ENCODE assay signal across 8 cellular contexts in the genomic region with DNA sequence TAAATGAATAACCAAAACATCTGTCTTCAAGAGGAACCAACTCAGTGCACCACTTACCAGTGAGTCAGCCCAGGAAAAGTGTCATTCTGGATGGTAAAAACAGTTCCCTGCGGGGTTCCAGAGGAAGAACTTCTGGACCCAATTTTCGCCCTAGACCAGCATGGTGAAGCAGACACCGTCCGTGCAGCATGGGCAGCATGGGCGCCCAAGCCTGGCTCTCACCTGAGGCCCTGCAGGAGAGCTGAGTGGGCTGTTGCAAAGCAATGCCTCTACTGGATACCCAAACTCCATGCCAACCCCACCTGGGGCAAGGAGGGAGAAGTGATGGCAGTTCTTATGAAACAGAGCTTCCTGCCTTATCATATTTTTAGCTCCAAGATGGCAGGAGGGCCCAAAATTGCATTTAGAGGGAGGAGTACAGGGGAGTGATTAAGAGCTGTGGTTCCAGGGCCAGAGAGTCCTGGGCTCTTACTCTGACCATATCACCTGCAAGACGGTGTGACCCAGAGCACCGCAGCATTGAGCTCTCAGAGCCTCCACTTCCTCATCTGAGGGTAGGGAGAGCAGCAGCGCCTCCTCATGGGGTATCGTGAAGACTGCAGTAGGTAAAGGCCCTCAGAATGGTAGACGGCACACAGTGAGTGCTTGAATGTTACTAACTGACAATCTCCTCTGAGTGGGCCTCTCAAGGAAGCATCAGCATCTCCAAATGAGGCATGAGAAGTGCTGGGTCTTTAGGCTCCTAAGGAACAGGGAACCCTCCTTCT. TPM values are rescaled to one million over a fixed set of nuclear protein-coding genes. Genes with fewer than 3 reads are reported as not detected.
DNase-seq lines count a peak whose midpoint lies in the region; ATAC-seq and TF ChIP-seq lines count a peak whose summit lies in the region.

No MANE protein-coding gene starts in this region.

- no peaks in the 10 kb centered on the region for H3K9me3 Mint-ChIP-seq in activated naive CD4-positive, alpha-beta T cell treated with anti-CD3 and anti-CD28 coated beads, Interleukin-2, amount 50 U/mL, for 72 hours
- H3K9me3 Mint-ChIP-seq in mesothelial cell of epicardium: no peaks in the 10 kb centered on the region

- H3K4me3 ChIP-seq in OCI-LY3 (ENCODE audit: low read length): no peak overlapping the region
- no peak overlapping the region for H3K4me3 ChIP-seq in left lung

- H3K27me3 Mint-ChIP-seq in mesothelial cell of epicardium (ENCODE audit: low read depth): no peaks in the 10 kb centered on the region

- TF ChIP-seq CTCF in GM10266 (IDR thresholded peaks at IDR 0.05; ENCODE audit: control insufficient read depth, insufficient read depth, low read depth, missing control alignments) (peak; percentile 11), OCI-LY3 (IDR thresholded peaks at IDR 0.05; ENCODE audit: low read depth, low read length) (peak; percentile 22), left lung (IDR thresholded peaks at IDR 0.05) (no peak), mesothelial cell of epicardium (IDR thresholded peaks at IDR 0.05; ENCODE audit: unreplicated experiment) (no peak)

- peaks cover 3% of the 10 kb centered on the region for H3K4me1 Mint-ChIP-seq in mesothelial cell of epicardium

- ATAC-seq in activated naive CD4-positive, alpha-beta T cell treated with anti-CD3 and anti-CD28 coated beads, Interleukin-2, amount 50 U/mL, for 72 hours: peak; percentile 66 to 76
- ATAC-seq in left lung (peak; percentile 51), HG02884 (IDR thresholded peaks at IDR 0.05; ENCODE audit: unreplicated experiment) (no peak)

- no peak overlapping the region for H3K4me3 Mint-ChIP-seq in mesothelial cell of epicardium

- H3K36me3 ChIP-seq in OCI-LY3 (replicated peaks; ENCODE audit: low read depth, low read length) (peaks cover 6% of the 10 kb centered on the region), left lung (peaks cover under 1 to 98% of the 10 kb centered on the region in 2 donors)

- no peak overlapping the region for H3K4me2 ChIP-seq in OCI-LY3 (ENCODE audit: low read length)

- peaks cover 4 to 6% of the 10 kb centered on the region in 2 donors for H3K36me3 Mint-ChIP-seq in activated naive CD4-positive, alpha-beta T cell treated with anti-CD3 and anti-CD28 coated beads, Interleukin-2, amount 50 U/mL, for 72 hours
- H3K36me3 Mint-ChIP-seq in mesothelial cell of epicardium: peaks cover 36% of the 10 kb centered on the region

- H3K27me3 ChIP-seq in OCI-LY3 (ENCODE audit: low read depth, low read length) (no peaks in the 10 kb centered on the region), left lung (no peaks in the 10 kb centered on the region)

- H3K79me2 ChIP-seq in OCI-LY3 (ENCODE audit: low read length): no peaks in the 10 kb centered on the region

- DNase-seq in GM10266 (ENCODE audit: extremely low spot score) (no peak), left lung (peak in 1 of 2 donors; percentile 45), mesothelial cell of epicardium (ENCODE audit: low spot score in 2 of 2, unreplicated experiment in 2 of 2) (no peak), foreskin melanocyte (no peak), AG08396 (ENCODE audit: low spot score) (no peak)
- peak in 1 of 2 donors; percentile 57 for DNase-seq in activated naive CD4-positive, alpha-beta T cell treated with anti-CD3 and anti-CD28 coated beads, Interleukin-2, amount 50 U/mL, for 72 hours (ENCODE audit: low spot score in 2 of 2)

- H3K27ac ChIP-seq in OCI-LY3 (ENCODE audit: low read length) (no peak overlapping the region), left lung (no peak overlapping the region)

- intact Hi-C loops in left lung (cut with DNase I): no loop called here

- H3K4me1 ChIP-seq in OCI-LY3 (ENCODE audit: low read length): no peaks in the 10 kb centered on the region
- H3K4me1 ChIP-seq in left lung: no peaks in the 10 kb centered on the region

- H4K20me1 ChIP-seq in OCI-LY3 (ENCODE audit: insufficient read depth, low read length): no peaks in the 10 kb centered on the region

- peak overlapping the region; percentile 16 to 77 for H3K27ac Mint-ChIP-seq in activated naive CD4-positive, alpha-beta T cell treated with anti-CD3 and anti-CD28 coated beads, Interleukin-2, amount 50 U/mL, for 72 hours
- no peak overlapping the region for H3K27ac Mint-ChIP-seq in mesothelial cell of epicardium

- no peak overlapping the region for H3K9ac ChIP-seq in OCI-LY3 (ENCODE audit: low read length)

- no peak overlapping the region for H2AFZ ChIP-seq in OCI-LY3 (ENCODE audit: low read depth, low read length)

- no peaks in the 10 kb centered on the region for H3K9me3 ChIP-seq in OCI-LY3 (ENCODE audit: insufficient read depth, low read length)
- H3K9me3 ChIP-seq in left lung: no peaks in the 10 kb centered on the region

RNA-seq across cellular contexts. Expression of gene INPP5K, which starts 16.6 kb away (rescaled TPM):
- total RNA-seq in activated naive CD4-positive, alpha-beta T cell treated with anti-CD3 and anti-CD28 coated beads, Interleukin-2, amount 50 U/mL, for 72 hours: 10 to 100 TPM; 20.7 to 35.1 TPM
- total RNA-seq in left lung (10 to 100 TPM; 41.9 to 51.1 TPM), mesothelial cell of epicardium (22.4 to 23.5 TPM (median 22.5 TPM) in 3 replicates)

RNA-seq across cellular contexts. Expression of gene PITPNA, which starts 29.6 kb away (rescaled TPM):
- 10 to 100 TPM; 13.8 to 39.2 TPM for total RNA-seq in activated naive CD4-positive, alpha-beta T cell treated with anti-CD3 and anti-CD28 coated beads, Interleukin-2, amount 50 U/mL, for 72 hours
- 10 to 100 TPM; 64.1 to 96.8 TPM for total RNA-seq in left lung
- 58.3 to 63.4 TPM (median 61.8 TPM) in 3 replicates for total RNA-seq in mesothelial cell of epicardium

RNA-seq across cellular contexts. Expression of gene MYO1C, which starts 40.5 kb away (rescaled TPM):
- total RNA-seq in activated naive CD4-positive, alpha-beta T cell treated with anti-CD3 and anti-CD28 coated beads, Interleukin-2, amount 50 U/mL, for 72 hours: 10 to 100 TPM; 10.6 to 32.2 TPM
- total RNA-seq in left lung (100 to 1,000 TPM; 242 to 282 TPM), mesothelial cell of epicardium (144 to 149 TPM (median 147 TPM) in 3 replicates)

Comparison
In these comparisons a context has a peak if more than half of its experiments do, and no peak if none do; other contexts are left out.
1. CTCF ChIP-seq: peak in GM10266 (single experiment) and OCI-LY3 (single experiment); none in left lung (0 of 2) and mesothelial cell of epicardium (single experiment).